Comparison of ENCODE assay signal across 1 cellular context in genomic region chr16:55465077-55465896, GRCh38.
TF ChIP-seq lines count a peak whose summit lies in the region.

No MANE protein-coding gene starts in this region.

TF ChIP-seq in K562, 482 proteins besides CTCF, POLR2A, EP300 and RAD21 (continued from another document):
- TF ChIP-seq, protein P1, sequence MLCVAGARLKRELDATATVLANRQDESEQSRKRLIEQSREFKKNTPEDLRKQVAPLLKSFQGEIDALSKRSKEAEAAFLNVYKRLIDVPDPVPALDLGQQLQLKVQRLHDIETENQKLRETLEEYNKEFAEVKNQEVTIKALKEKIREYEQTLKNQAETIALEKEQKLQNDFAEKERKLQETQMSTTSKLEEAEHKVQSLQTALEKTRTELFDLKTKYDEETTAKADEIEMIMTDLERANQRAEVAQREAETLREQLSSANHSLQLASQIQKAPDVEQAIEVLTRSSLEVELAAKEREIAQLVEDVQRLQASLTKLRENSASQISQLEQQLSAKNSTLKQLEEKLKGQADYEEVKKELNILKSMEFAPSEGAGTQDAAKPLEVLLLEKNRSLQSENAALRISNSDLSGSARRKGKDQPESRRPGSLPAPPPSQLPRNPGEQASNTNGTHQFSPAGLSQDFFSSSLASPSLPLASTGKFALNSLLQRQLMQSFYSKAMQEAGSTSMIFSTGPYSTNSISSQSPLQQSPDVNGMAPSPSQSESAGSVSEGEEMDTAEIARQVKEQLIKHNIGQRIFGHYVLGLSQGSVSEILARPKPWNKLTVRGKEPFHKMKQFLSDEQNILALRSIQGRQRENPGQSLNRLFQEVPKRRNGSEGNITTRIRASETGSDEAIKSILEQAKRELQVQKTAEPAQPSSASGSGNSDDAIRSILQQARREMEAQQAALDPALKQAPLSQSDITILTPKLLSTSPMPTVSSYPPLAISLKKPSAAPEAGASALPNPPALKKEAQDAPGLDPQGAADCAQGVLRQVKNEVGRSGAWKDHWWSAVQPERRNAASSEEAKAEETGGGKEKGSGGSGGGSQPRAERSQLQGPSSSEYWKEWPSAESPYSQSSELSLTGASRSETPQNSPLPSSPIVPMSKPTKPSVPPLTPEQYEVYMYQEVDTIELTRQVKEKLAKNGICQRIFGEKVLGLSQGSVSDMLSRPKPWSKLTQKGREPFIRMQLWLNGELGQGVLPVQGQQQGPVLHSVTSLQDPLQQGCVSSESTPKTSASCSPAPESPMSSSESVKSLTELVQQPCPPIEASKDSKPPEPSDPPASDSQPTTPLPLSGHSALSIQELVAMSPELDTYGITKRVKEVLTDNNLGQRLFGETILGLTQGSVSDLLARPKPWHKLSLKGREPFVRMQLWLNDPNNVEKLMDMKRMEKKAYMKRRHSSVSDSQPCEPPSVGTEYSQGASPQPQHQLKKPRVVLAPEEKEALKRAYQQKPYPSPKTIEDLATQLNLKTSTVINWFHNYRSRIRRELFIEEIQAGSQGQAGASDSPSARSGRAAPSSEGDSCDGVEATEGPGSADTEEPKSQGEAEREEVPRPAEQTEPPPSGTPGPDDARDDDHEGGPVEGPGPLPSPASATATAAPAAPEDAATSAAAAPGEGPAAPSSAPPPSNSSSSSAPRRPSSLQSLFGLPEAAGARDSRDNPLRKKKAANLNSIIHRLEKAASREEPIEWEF (CRISPR knock-in tag; IDR thresholded peaks at IDR 0.05), result no peak
- TF ChIP-seq SPI1 (IDR thresholded peaks at IDR 0.05; ENCODE audit: borderline replicate concordance, low read depth, low read length) (no peak), ATF1 (CRISPR knock-in tag; IDR thresholded peaks at IDR 0.05) (no peak), ATF1 (tag; IDR thresholded peaks at IDR 0.05) (no peak), NCOA4 (IDR thresholded peaks at IDR 0.05; ENCODE audit: partially characterized antibody) (no peak), ARHGAP35 (IDR thresholded peaks at IDR 0.05; ENCODE audit: partially characterized antibody) (no peak), CHD7 (IDR thresholded peaks at IDR 0.05; ENCODE audit: low read depth, low read length) (no peak), SMARCA5 (IDR thresholded peaks at IDR 0.05) (no peak), HDAC3 (IDR thresholded peaks at IDR 0.05; ENCODE audit: borderline replicate concordance, partially characterized antibody) (no peak), HDAC2 (IDR thresholded peaks at IDR 0.05) (no peak), LEF1 (IDR thresholded peaks at IDR 0.05) (no peak), FUS (optimal IDR thresholded peaks at IDR 0.05; ENCODE audit: low read depth, low read length) (no peak), ZNF253 (CRISPR knock-in tag; conservative IDR thresholded peaks at IDR 0.05) (no peak), RCOR1 (IDR thresholded peaks at IDR 0.05; ENCODE audit: borderline replicate concordance in 1 of 2, low read depth in 2 of 2, low read length in 2 of 2) (peak in 1 of 2 experiments; percentile 44; a peak in 1 of 4 replicates)
- TF ChIP-seq, protein P2, sequence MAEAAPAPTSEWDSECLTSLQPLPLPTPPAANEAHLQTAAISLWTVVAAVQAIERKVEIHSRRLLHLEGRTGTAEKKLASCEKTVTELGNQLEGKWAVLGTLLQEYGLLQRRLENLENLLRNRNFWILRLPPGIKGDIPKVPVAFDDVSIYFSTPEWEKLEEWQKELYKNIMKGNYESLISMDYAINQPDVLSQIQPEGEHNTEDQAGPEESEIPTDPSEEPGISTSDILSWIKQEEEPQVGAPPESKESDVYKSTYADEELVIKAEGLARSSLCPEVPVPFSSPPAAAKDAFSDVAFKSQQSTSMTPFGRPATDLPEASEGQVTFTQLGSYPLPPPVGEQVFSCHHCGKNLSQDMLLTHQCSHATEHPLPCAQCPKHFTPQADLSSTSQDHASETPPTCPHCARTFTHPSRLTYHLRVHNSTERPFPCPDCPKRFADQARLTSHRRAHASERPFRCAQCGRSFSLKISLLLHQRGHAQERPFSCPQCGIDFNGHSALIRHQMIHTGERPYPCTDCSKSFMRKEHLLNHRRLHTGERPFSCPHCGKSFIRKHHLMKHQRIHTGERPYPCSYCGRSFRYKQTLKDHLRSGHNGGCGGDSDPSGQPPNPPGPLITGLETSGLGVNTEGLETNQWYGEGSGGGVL (CRISPR knock-in tag; IDR thresholded peaks at IDR 0.05), result no peak
- TF ChIP-seq, protein P3, sequence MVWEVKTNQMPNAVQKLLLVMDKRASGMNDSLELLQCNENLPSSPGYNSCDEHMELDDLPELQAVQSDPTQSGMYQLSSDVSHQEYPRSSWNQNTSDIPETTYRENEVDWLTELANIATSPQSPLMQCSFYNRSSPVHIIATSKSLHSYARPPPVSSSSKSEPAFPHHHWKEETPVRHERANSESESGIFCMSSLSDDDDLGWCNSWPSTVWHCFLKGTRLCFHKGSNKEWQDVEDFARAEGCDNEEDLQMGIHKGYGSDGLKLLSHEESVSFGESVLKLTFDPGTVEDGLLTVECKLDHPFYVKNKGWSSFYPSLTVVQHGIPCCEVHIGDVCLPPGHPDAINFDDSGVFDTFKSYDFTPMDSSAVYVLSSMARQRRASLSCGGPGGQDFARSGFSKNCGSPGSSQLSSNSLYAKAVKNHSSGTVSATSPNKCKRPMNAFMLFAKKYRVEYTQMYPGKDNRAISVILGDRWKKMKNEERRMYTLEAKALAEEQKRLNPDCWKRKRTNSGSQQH (CRISPR knock-in tag; IDR thresholded peaks at IDR 0.05), result no peak
